Comparison of ENCODE assay signal across 20 cellular contexts in genomic region chr19:10158485-10158884, GRCh38. TPM values are rescaled to one million over a fixed set of nuclear protein-coding genes. Genes with fewer than 3 reads are reported as not detected.
DNase-seq lines count a peak whose midpoint lies in the region; ATAC-seq, FAIRE-seq and TF ChIP-seq lines count a peak whose summit lies in the region.
"Had no signal": no experiment of that assay in that cellular context is flagged by ENCODE, and none has a peak within 500 bp of the region (broad histone marks: within the 10 kb centered on the region; RNA-seq: fewer than 3 reads in every experiment).

No MANE protein-coding gene starts in this region.

- H3K9me3 ChIP-seq in K562 (replicated peaks; ENCODE audit: control insufficient read depth, insufficient read depth, low read depth, low read length) (no peaks in the 10 kb centered on the region), osteoblast (ENCODE audit: low read depth, low read length) (no peaks in the 10 kb centered on the region)
- H3K9me3 ChIP-seq: HAP-1 had no signal

- H3K4me1 ChIP-seq in K562 (replicated peaks in 1 of 2; ENCODE audit: control insufficient read depth in 2 of 2, insufficient read depth in 2 of 2, low read length in 2 of 2) (no peaks in the 10 kb centered on the region), osteoblast (ENCODE audit: insufficient read depth, low read length) (no peaks in the 10 kb centered on the region)
- H3K4me1 ChIP-seq: HAP-1 had no signal

- H3K4me1 Mint-ChIP-seq in activated naive CD8-positive, alpha-beta T cell treated with anti-CD3 and anti-CD28 coated beads, Interleukin-2, amount 50 U/mL, for 24 hours: no peaks in the 10 kb centered on the region
- no peaks in the 10 kb centered on the region for H3K4me1 Mint-ChIP-seq in activated naive CD8-positive, alpha-beta T cell treated with anti-CD3 and anti-CD28 coated beads for 36 hours

- FAIRE-seq in GM12891 (lab: Jason Lieb, UNC) (no peak), K562 (lab: Jason Lieb, UNC) (no peak), RCC 7860 (lab: Jason Lieb, UNC) (no peak)
- FAIRE-seq: D721Med had no signal

- intact Hi-C loops in K562 (cut with micrococcal nuclease): no loop called here

- no peak for TF ChIP-seq CTCF in K562 (IDR thresholded peaks at IDR 0.05 in 2 of 3, conservative IDR thresholded peaks at IDR 0.05 in 1 of 3; ENCODE audit: insufficient read depth in 2 of 3, low read depth in 1 of 3, low read length in 3 of 3)
- TF ChIP-seq CTCF in osteoblast (IDR thresholded peaks at IDR 0.05; ENCODE audit: extremely low read depth, low read depth, low read length): no peak
- no peak for TF ChIP-seq CTCF in GM20000 (IDR thresholded peaks at IDR 0.05; ENCODE audit: extremely low read depth, missing control alignments)

- H3K4me2 ChIP-seq in K562 (ENCODE audit: insufficient read depth, low read length) (no peak overlapping the region), osteoblast (ENCODE audit: insufficient read depth, low read length) (no peak overlapping the region)

- H3K9me1 ChIP-seq in K562 (ENCODE audit: control insufficient read depth, insufficient read depth, low read length): no peaks in the 10 kb centered on the region

- H4K20me1 ChIP-seq in K562 (replicated peaks; ENCODE audit: control insufficient read depth, insufficient read depth, low read length) (no peaks in the 10 kb centered on the region), osteoblast (ENCODE audit: insufficient read depth, low read length) (no peaks in the 10 kb centered on the region)

- no peaks in the 10 kb centered on the region for H3K27me3 Mint-ChIP-seq in activated naive CD8-positive, alpha-beta T cell treated with anti-CD3 and anti-CD28 coated beads, Interleukin-2, amount 50 U/mL, for 24 hours
- H3K27me3 Mint-ChIP-seq in activated naive CD8-positive, alpha-beta T cell treated with anti-CD3 and anti-CD28 coated beads for 36 hours: no peaks in the 10 kb centered on the region

- H3K9ac ChIP-seq in K562 (ENCODE audit: insufficient read depth in 1 of 2, low read depth in 2 of 2, low read length in 2 of 2): peak overlapping the region in 1 of 2 experiments; percentile 66; a peak in 1 of 4 replicates

- 90% methylated on average over 5 of the region's 11 CpGs for WGBS in K562 (ENCODE audit: insufficient coverage, low coverage, missing lambda C conversion rate)

- H3K27me3 ChIP-seq in K562 (ENCODE audit: control insufficient read depth in 2 of 2, insufficient read depth in 2 of 2, low read length in 2 of 2) (no peaks in the 10 kb centered on the region), osteoblast (ENCODE audit: insufficient read depth, low read length) (no peaks in the 10 kb centered on the region)

- no TSS peak for BruUV-seq in K562 (replicated peaks; lab: Mats Ljungman, UMichigan)

- H3K79me2 ChIP-seq in K562 (ENCODE audit: control insufficient read depth, insufficient read depth, low read length) (no peaks in the 10 kb centered on the region), osteoblast (ENCODE audit: insufficient read depth, low read length) (peaks cover 2% of the 10 kb centered on the region)

- TF ChIP-seq POLR2A in GM12891 (IDR thresholded peaks at IDR 0.05; ENCODE audit: low read depth, low read length) (no peak), K562 (conservative IDR thresholded peaks at IDR 0.05) (no peak)

- POLR2A ChIA-PET in K562 (lab: Yijun Ruan, JAX): interaction anchor here (0.6 kb wide), 2 partner anchors 11 to 229 kb away, joined by 3 read pairs; no protein-coding TSS in a partner anchor

- TF ChIP-seq RAD21 in K562 (CRISPR knock-in tag; conservative IDR thresholded peaks at IDR 0.05 in 1 of 2, IDR thresholded peaks at IDR 0.05 in 1 of 2): no peak

- H3K9me3 Mint-ChIP-seq in activated naive CD8-positive, alpha-beta T cell treated with anti-CD3 and anti-CD28 coated beads, Interleukin-2, amount 50 U/mL, for 24 hours: no peaks in the 10 kb centered on the region
- no peaks in the 10 kb centered on the region for H3K9me3 Mint-ChIP-seq in activated naive CD8-positive, alpha-beta T cell treated with anti-CD3 and anti-CD28 coated beads for 36 hours
- H3K9me3 Mint-ChIP-seq: CD8-positive, alpha-beta T cell; HFFc6 had no signal

- H3K27ac ChIP-seq in K562 (ENCODE audit: extremely low read depth, low read depth, low read length) (no peak overlapping the region), osteoblast (ENCODE audit: low read depth, low read length) (no peak overlapping the region)

- peaks cover 98% of the 10 kb centered on the region for H3K36me3 ChIP-seq in K562 (ENCODE audit: control insufficient read depth, insufficient read depth, low read length)
- peaks cover 90% of the 10 kb centered on the region for H3K36me3 ChIP-seq in osteoblast (ENCODE audit: insufficient read depth, low read length)

- H2AFZ ChIP-seq in K562 (ENCODE audit: low read depth, low read length) (no peak overlapping the region), osteoblast (ENCODE audit: low read length) (no peak overlapping the region)

- TF ChIP-seq EP300 in K562 (IDR thresholded peaks at IDR 0.05; ENCODE audit: low read length): no peak

- in situ Hi-C loops in K562 (cut with MboI): no loop called here

- no peak for DNase-seq in activated naive CD8-positive, alpha-beta T cell treated with anti-CD3 and anti-CD28 coated beads, Interleukin-2, amount 50 U/mL, for 24 hours
- DNase-seq in activated naive CD8-positive, alpha-beta T cell treated with anti-CD3 and anti-CD28 coated beads for 36 hours: no peak
- DNase-seq in GM12891 (ENCODE audit: insufficient read length, low spot score): no peak
- no peak for DNase-seq in K562 (ENCODE audit: extremely low read depth in 1 of 4, low spot score in 3 of 4)
- DNase-seq in osteoblast (ENCODE audit: insufficient read length, low spot score, missing footprints): peak; percentile 53
- DNase-seq in NCI-H2196 (lab: John Stamatoyannopoulos, UW; ENCODE audit: unreplicated experiment): no peak
- no peak for DNase-seq in RCC 7860 (ENCODE audit: low spot score)
- no peak for DNase-seq in GM20000 (ENCODE audit: low spot score)
- DNase-seq: 8988T; C1 segment of cervical spinal cord; CD8-positive, alpha-beta T cell; COR-L47; DMS153; DMS79 treated with DMSO at 0.1 percent for 48 hours; EL; GDM1; GOT3; HFFc6 had no signal

- CTCF ChIA-PET in K562 (lab: Yijun Ruan, JAX; ENCODE audit: low intra/inter-chr PET ratio): no interaction called here

- no peak overlapping the region for H3K27ac Mint-ChIP-seq in activated naive CD8-positive, alpha-beta T cell treated with anti-CD3 and anti-CD28 coated beads, Interleukin-2, amount 50 U/mL, for 24 hours
- H3K27ac Mint-ChIP-seq in activated naive CD8-positive, alpha-beta T cell treated with anti-CD3 and anti-CD28 coated beads for 36 hours: no peak overlapping the region
- H3K27ac Mint-ChIP-seq: CD8-positive, alpha-beta T cell; HFFc6 had no signal

- peak; percentile 7 for ATAC-seq in activated naive CD8-positive, alpha-beta T cell treated with anti-CD3 and anti-CD28 coated beads, Interleukin-2, amount 50 U/mL, for 24 hours
- no peak for ATAC-seq in K562
- ATAC-seq: CD8-positive, alpha-beta T cell had no signal

- no peak overlapping the region for H3K4me3 Mint-ChIP-seq in activated naive CD8-positive, alpha-beta T cell treated with anti-CD3 and anti-CD28 coated beads, Interleukin-2, amount 50 U/mL, for 24 hours
- no peak overlapping the region for H3K4me3 Mint-ChIP-seq in activated naive CD8-positive, alpha-beta T cell treated with anti-CD3 and anti-CD28 coated beads for 36 hours
- H3K4me3 Mint-ChIP-seq: CD8-positive, alpha-beta T cell; HFFc6 had no signal

- H3K4me3 ChIP-seq in K562: no peak overlapping the region
- no peak overlapping the region for H3K4me3 ChIP-seq in osteoblast (ENCODE audit: insufficient read depth, low read length)
- H3K4me3 ChIP-seq: HAP-1 had no signal

- peaks cover 80% of the 10 kb centered on the region for H3K36me3 Mint-ChIP-seq in activated naive CD8-positive, alpha-beta T cell treated with anti-CD3 and anti-CD28 coated beads, Interleukin-2, amount 50 U/mL, for 24 hours (ENCODE audit: low read depth)
- H3K36me3 Mint-ChIP-seq in activated naive CD8-positive, alpha-beta T cell treated with anti-CD3 and anti-CD28 coated beads for 36 hours: peaks cover 50% of the 10 kb centered on the region

RNA-seq across cellular contexts. Expression of gene DNMT1, which starts 36.3 kb away (rescaled TPM):
- total RNA-seq in activated naive CD8-positive, alpha-beta T cell treated with anti-CD3 and anti-CD28 coated beads for 36 hours: 100 to 1,000 TPM; 337 to 352 TPM
- polyA plus RNA-seq in GM12891 (2012; ENCODE audit: low read depth, missing spikeins): 76.2 TPM
- total RNA-seq in K562 (2011; cell fraction: chromatin; rRNA removed; ENCODE audit: low replicate concordance): 743 and 899 TPM in 2 replicates
- 373 and 377 TPM in 2 replicates for total RNA-seq in K562 (2011; cell fraction: nucleolus; rRNA removed)
- 405 and 438 TPM in 2 replicates for total RNA-seq in K562 (2011; cell fraction: nucleoplasm; rRNA removed)
- 121 and 133 TPM in 2 replicates for total RNA-seq in K562 (2014; rRNA removed)
- total RNA-seq in K562 (2014; rRNA removed; fragmentation: Illumina TruSeq; extraction: Trizol): 104 and 131 TPM in 2 replicates
- total RNA-seq in K562 (2015; rRNA removed; fragmentation: Illumina TruSeq; extraction: Trizol): 80.1 and 84.8 TPM in 2 replicates
- total RNA-seq in K562 (2021): 261 and 271 TPM in 2 replicates
- polyA plus RNA-seq in K562 (2011; rRNA removed): 88.6 and 150 TPM in 2 replicates
- polyA plus RNA-seq in K562 (2011; cell fraction: cytosol; rRNA removed): 48.0 and 61.3 TPM in 2 replicates
- polyA plus RNA-seq in K562 (2011; cell fraction: nucleus; rRNA removed): 345 and 363 TPM in 2 replicates
- polyA plus RNA-seq in K562 (2012): 147 and 255 TPM in 2 replicates
- polyA plus RNA-seq in K562 (2014; fragmentation: Illumina TruSeq; extraction: Trizol): 163 and 181 TPM in 2 replicates
- polyA plus RNA-seq in K562 (2014; fragmentation: Nextera tagmentation; extraction: Ambion mirVana): 100 to 1,000 TPM in 1 of 2 experiments, 10 to 100 TPM in 1; 95.0 to 159 TPM
- polyA plus RNA-seq in K562 (2014; rRNA removed): 111 and 126 TPM in 2 replicates
- polyA minus RNA-seq in K562 (2011; rRNA and poly(A)+ RNA removed): 116 and 118 TPM in 2 replicates
- polyA minus RNA-seq in K562 (2011; cell fraction: cytosol; rRNA and poly(A)+ RNA removed): 97.3 and 133 TPM in 2 replicates
- 89.7 and 106 TPM in 2 replicates for polyA minus RNA-seq in K562 (2011; cell fraction: nucleus; rRNA and poly(A)+ RNA removed)
- 24.2 and 33.7 TPM in 2 replicates for total RNA-seq in osteoblast

RNA-seq across cellular contexts. Expression of gene EIF3G, which starts 38.8 kb away (rescaled TPM):
- total RNA-seq in activated naive CD8-positive, alpha-beta T cell treated with anti-CD3 and anti-CD28 coated beads for 36 hours: 100 to 1,000 TPM; 287 to 293 TPM
- 234 TPM for polyA plus RNA-seq in GM12891 (2012; ENCODE audit: low read depth, missing spikeins)
- 149 and 492 TPM in 2 replicates for total RNA-seq in K562 (2011; cell fraction: chromatin; rRNA removed; ENCODE audit: low replicate concordance)
- total RNA-seq in K562 (2011; cell fraction: nucleolus; rRNA removed): 401 and 445 TPM in 2 replicates
- total RNA-seq in K562 (2011; cell fraction: nucleoplasm; rRNA removed): 251 and 254 TPM in 2 replicates
- total RNA-seq in K562 (2014; rRNA removed) (496 and 567 TPM in 2 replicates), K562 (2014; rRNA removed; fragmentation: Illumina TruSeq; extraction: Trizol) (180 and 183 TPM in 2 replicates), K562 (2015; rRNA removed; fragmentation: Illumina TruSeq; extraction: Trizol) (303 and 312 TPM in 2 replicates), K562 (2021) (388 and 395 TPM in 2 replicates), osteoblast (226 and 252 TPM in 2 replicates)
- polyA plus RNA-seq in K562 (2011; rRNA removed) (119 and 135 TPM in 2 replicates), K562 (2014; fragmentation: Illumina TruSeq; extraction: Trizol) (338 and 435 TPM in 2 replicates), K562 (2014; fragmentation: Nextera tagmentation; extraction: Ambion mirVana) (10 to 100 TPM; 35.3 to 53.8 TPM), K562 (2014; rRNA removed) (299 and 361 TPM in 2 replicates)
- polyA plus RNA-seq in K562 (2011; cell fraction: cytosol; rRNA removed): 195 and 287 TPM in 2 replicates
- 588 and 868 TPM in 2 replicates for polyA plus RNA-seq in K562 (2011; cell fraction: nucleus; rRNA removed)
- 313 and 327 TPM in 2 replicates for polyA plus RNA-seq in K562 (2012)
- polyA minus RNA-seq in K562 (2011; rRNA and poly(A)+ RNA removed): 37.8 and 59.9 TPM in 2 replicates
- 98.8 and 105 TPM in 2 replicates for polyA minus RNA-seq in K562 (2011; cell fraction: cytosol; rRNA and poly(A)+ RNA removed)
- polyA minus RNA-seq in K562 (2011; cell fraction: nucleus; rRNA and poly(A)+ RNA removed): 95.6 and 97.2 TPM in 2 replicates

RNA-seq across cellular contexts. Expression of gene P2RY11, which starts 47.0 kb away (rescaled TPM):
- total RNA-seq in activated naive CD8-positive, alpha-beta T cell treated with anti-CD3 and anti-CD28 coated beads for 36 hours: 10 to 100 TPM; 57.8 to 64.0 TPM
- polyA plus RNA-seq in GM12891 (2012; ENCODE audit: low read depth, missing spikeins): 35.3 TPM
- total RNA-seq in K562 (2011; cell fraction: chromatin; rRNA removed; ENCODE audit: low replicate concordance): 7.8 and 42.3 TPM in 2 replicates
- 18.0 and 23.8 TPM in 2 replicates for total RNA-seq in K562 (2011; cell fraction: nucleolus; rRNA removed)
- total RNA-seq in K562 (2011; cell fraction: nucleoplasm; rRNA removed): 12.8 and 19.6 TPM in 2 replicates
- 1.5 and 3.2 TPM in 2 replicates for total RNA-seq in K562 (2014; rRNA removed)
- total RNA-seq in K562 (2014; rRNA removed; fragmentation: Illumina TruSeq; extraction: Trizol): 1.4 and 1.5 TPM in 2 replicates
- total RNA-seq in K562 (2015; rRNA removed; fragmentation: Illumina TruSeq; extraction: Trizol): 4.6 TPM in 2 replicates
- 10.1 and 10.2 TPM in 2 replicates for total RNA-seq in K562 (2021)
- polyA plus RNA-seq in K562 (2011; rRNA removed): 2.4 and 6.5 TPM in 2 replicates
- 5.8 and 7.6 TPM in 2 replicates for polyA plus RNA-seq in K562 (2011; cell fraction: cytosol; rRNA removed)
- polyA plus RNA-seq in K562 (2011; cell fraction: nucleus; rRNA removed): 9.8 and 12.6 TPM in 2 replicates
- polyA plus RNA-seq in K562 (2012): 6.2 and 11.6 TPM in 2 replicates
- 1.5 and 2.1 TPM in 2 replicates for polyA plus RNA-seq in K562 (2014; fragmentation: Illumina TruSeq; extraction: Trizol)
- polyA plus RNA-seq in K562 (2014; fragmentation: Nextera tagmentation; extraction: Ambion mirVana): under 1 TPM; 0.03 to 0.07 TPM
- polyA plus RNA-seq in K562 (2014; rRNA removed): 4.5 and 5.9 TPM in 2 replicates
- polyA minus RNA-seq in K562 (2011; rRNA and poly(A)+ RNA removed): 1.5 and 1.9 TPM in 2 replicates
- polyA minus RNA-seq in K562 (2011; cell fraction: cytosol; rRNA and poly(A)+ RNA removed): 2.6 and 7.6 TPM in 2 replicates
- 3.8 and 4.9 TPM in 2 replicates for polyA minus RNA-seq in K562 (2011; cell fraction: nucleus; rRNA and poly(A)+ RNA removed)
- 2.1 and 2.2 TPM in 2 replicates for total RNA-seq in osteoblast

RNA-seq across cellular contexts. Expression of gene PPAN, which starts 52.3 kb away (rescaled TPM):
- total RNA-seq in activated naive CD8-positive, alpha-beta T cell treated with anti-CD3 and anti-CD28 coated beads for 36 hours: 100 to 1,000 TPM; 214 to 227 TPM
- polyA plus RNA-seq in GM12891 (2012; ENCODE audit: low read depth, missing spikeins): 87.1 TPM
- total RNA-seq in K562 (2011; cell fraction: chromatin; rRNA removed; ENCODE audit: low replicate concordance): 43.7 and 158 TPM in 2 replicates
- 136 and 158 TPM in 2 replicates for total RNA-seq in K562 (2011; cell fraction: nucleolus; rRNA removed)
- 72.6 and 76.3 TPM in 2 replicates for total RNA-seq in K562 (2011; cell fraction: nucleoplasm; rRNA removed)
- total RNA-seq in K562 (2014; rRNA removed) (111 and 141 TPM in 2 replicates), K562 (2014; rRNA removed; fragmentation: Illumina TruSeq; extraction: Trizol) (21.1 and 29.3 TPM in 2 replicates), K562 (2015; rRNA removed; fragmentation: Illumina TruSeq; extraction: Trizol) (76.2 and 78.6 TPM in 2 replicates), K562 (2021) (113 and 122 TPM in 2 replicates), osteoblast (19.2 and 20.9 TPM in 2 replicates)
- polyA plus RNA-seq in K562 (2011; rRNA removed) (43.2 and 54.4 TPM in 2 replicates), K562 (2014; fragmentation: Illumina TruSeq; extraction: Trizol) (59.1 and 66.9 TPM in 2 replicates), K562 (2014; fragmentation: Nextera tagmentation; extraction: Ambion mirVana) (1 to 10 TPM; 2.2 to 4.9 TPM), K562 (2014; rRNA removed) (129 TPM in 2 replicates)
- polyA plus RNA-seq in K562 (2011; cell fraction: cytosol; rRNA removed): 55.0 and 104 TPM in 2 replicates
- 120 and 211 TPM in 2 replicates for polyA plus RNA-seq in K562 (2011; cell fraction: nucleus; rRNA removed)
- polyA plus RNA-seq in K562 (2012): 52.6 and 75.7 TPM in 2 replicates
- 26.1 and 49.0 TPM in 2 replicates for polyA minus RNA-seq in K562 (2011; rRNA and poly(A)+ RNA removed)
- polyA minus RNA-seq in K562 (2011; cell fraction: cytosol; rRNA and poly(A)+ RNA removed): 66.1 and 69.2 TPM in 2 replicates
- polyA minus RNA-seq in K562 (2011; cell fraction: nucleus; rRNA and poly(A)+ RNA removed): 65.4 and 68.5 TPM in 2 replicates

RNA-seq across cellular contexts. Expression of gene ANGPTL6, which starts 56.0 kb away (rescaled TPM):
- total RNA-seq in activated naive CD8-positive, alpha-beta T cell treated with anti-CD3 and anti-CD28 coated beads for 36 hours: 1 to 10 TPM; 8.5 to 9.8 TPM
- polyA plus RNA-seq in GM12891 (2012; ENCODE audit: low read depth, missing spikeins): 18.1 TPM
- 0.81 and 2.5 TPM in 2 replicates for total RNA-seq in K562 (2011; cell fraction: chromatin; rRNA removed; ENCODE audit: low replicate concordance)
- total RNA-seq in K562 (2011; cell fraction: nucleolus; rRNA removed): 1.8 and 3.0 TPM in 2 replicates
- 1.6 and 2.9 TPM in 2 replicates for total RNA-seq in K562 (2011; cell fraction: nucleoplasm; rRNA removed)
- total RNA-seq in K562 (2014; rRNA removed) (0.86 and 2.1 TPM in 2 replicates), K562 (2014; rRNA removed; fragmentation: Illumina TruSeq; extraction: Trizol) (0.38 and 0.58 TPM in 2 replicates), K562 (2015; rRNA removed; fragmentation: Illumina TruSeq; extraction: Trizol) (0.23 and 0.36 TPM in 2 replicates), K562 (2021) (0.42 and 0.58 TPM in 2 replicates), osteoblast (not detected in 2 replicates)
- polyA plus RNA-seq in K562 (2011; rRNA removed) (0.54 and 0.83 TPM in 2 replicates), K562 (2014; fragmentation: Illumina TruSeq; extraction: Trizol) (0.22 and 0.43 TPM in 2 replicates), K562 (2014; fragmentation: Nextera tagmentation; extraction: Ambion mirVana) (not detected), K562 (2014; rRNA removed) (0.31 and 0.97 TPM in 2 replicates)
- polyA plus RNA-seq in K562 (2011; cell fraction: cytosol; rRNA removed): 0.66 and 1.6 TPM in 2 replicates
- polyA plus RNA-seq in K562 (2011; cell fraction: nucleus; rRNA removed): 1.4 and 4.2 TPM in 2 replicates
- polyA plus RNA-seq in K562 (2012): 0.51 and 0.70 TPM in 2 replicates
- 0.09 and 0.21 TPM in 2 replicates for polyA minus RNA-seq in K562 (2011; rRNA and poly(A)+ RNA removed)
- polyA minus RNA-seq in K562 (2011; cell fraction: cytosol; rRNA and poly(A)+ RNA removed): 1.4 TPM in 1 of 2 replicates, not detected in the other
- polyA minus RNA-seq in K562 (2011; cell fraction: nucleus; rRNA and poly(A)+ RNA removed): 0.33 and 1.8 TPM in 2 replicates
